Comparison of ENCODE assay signal across 10 cellular contexts in genomic region chr11:111177037-111177988, GRCh38.
DNase-seq lines count a peak whose midpoint lies in the region; ATAC-seq and TF ChIP-seq lines count a peak whose summit lies in the region.
"Had no signal": no experiment of that assay in that cellular context is flagged by ENCODE, and none has a peak within 500 bp of the region (broad histone marks: within the 10 kb centered on the region; RNA-seq: fewer than 3 reads in every experiment).

No MANE protein-coding gene starts in this region.

- H3K27me3 ChIP-seq in Karpas-422 (ENCODE audit: low read length) (no peaks in the 10 kb centered on the region), Caco-2 (replicated peaks; ENCODE audit: control insufficient read depth, insufficient read depth, low read length) (no peaks in the 10 kb centered on the region; the same call in 1 of the 2 replicates)
- H3K27me3 ChIP-seq in CD8-positive, alpha-beta memory T cell (ENCODE audit: insufficient read depth, low read length, poor library complexity, severe bottlenecking), result no peaks in the 10 kb centered on the region

- H3K36me3 Mint-ChIP-seq in CD8-positive, alpha-beta memory T cell, result no peaks in the 10 kb centered on the region
- H3K36me3 Mint-ChIP-seq in Caco-2 (ENCODE audit: insufficient read depth, unreplicated experiment), result no peaks in the 10 kb centered on the region

- H3K36me3 ChIP-seq in Karpas-422 (ENCODE audit: insufficient read depth, low read length) (no peaks in the 10 kb centered on the region), Caco-2 (ENCODE audit: control insufficient read depth, insufficient read depth, low read length) (no peaks in the 10 kb centered on the region)
- H3K36me3 ChIP-seq in CD8-positive, alpha-beta memory T cell (ENCODE audit: insufficient read depth, low read length), result no peaks in the 10 kb centered on the region

- H3K4me3 Mint-ChIP-seq in CD8-positive, alpha-beta memory T cell, result no peak overlapping the region
- H3K4me3 Mint-ChIP-seq in Caco-2 (ENCODE audit: unreplicated experiment), result no peak overlapping the region

- peak overlapping the region; percentile 38 for H3K4me2 ChIP-seq in Karpas-422 (ENCODE audit: low read depth, low read length, poor library complexity, severe bottlenecking)

- peak; percentile 93 for DNase-seq in Karpas-422
- DNase-seq in medulla oblongata (ENCODE audit: extremely low spot score), result peak; percentile 34
- no peak for DNase-seq in central memory CD4-positive, alpha-beta T cell
- no peak for DNase-seq in mesenteric fat pad (ENCODE audit: low spot score)
- no peak for DNase-seq in CD8-positive, alpha-beta memory T cell
- DNase-seq in Caco-2, result no peak
- DNase-seq: cerebellar nuclear complex, NCI-H2227 treated with DMSO at 0.1 percent for 48 hours had no signal

- peaks cover 0 to 2% (median 0%) of the 10 kb centered on the region in 5 donors for H3K9me3 Mint-ChIP-seq in CD8-positive, alpha-beta memory T cell
- H3K9me3 Mint-ChIP-seq in Caco-2 (ENCODE audit: unreplicated experiment), result no peaks in the 10 kb centered on the region

- no peaks in the 10 kb centered on the region for H3K27me3 Mint-ChIP-seq in CD8-positive, alpha-beta memory T cell
- H3K27me3 Mint-ChIP-seq in Caco-2 (ENCODE audit: insufficient read depth, unreplicated experiment), result peaks cover 22% of the 10 kb centered on the region

- POLR2A ChIA-PET in CD8-positive, alpha-beta memory T cell (lab: Charles Lee), result no interaction called here
- POLR2A ChIA-PET in Caco-2 (lab: Charles Lee), result no interaction called here

- H3K9me2 ChIP-seq in Karpas-422 (replicated peaks; ENCODE audit: insufficient read depth, low read length), result no peaks in the 10 kb centered on the region

- CTCF ChIA-PET in CD8-positive, alpha-beta memory T cell (lab: Charles Lee), result no interaction called here
- CTCF ChIA-PET in Caco-2 (lab: Charles Lee), result interaction anchor here (0.7 kb wide), 1 partner anchor 21 kb away, joined by 6 read pairs; no protein-coding TSS in a partner anchor

- no peak for TF ChIP-seq CTCF in Caco-2 (IDR thresholded peaks at IDR 0.05; ENCODE audit: insufficient read depth in 1 of 2, low read depth in 1 of 2, low read length in 1 of 2, severe bottlenecking in 1 of 2, unreplicated experiment in 1 of 2)

- H3K27ac Mint-ChIP-seq in CD8-positive, alpha-beta memory T cell, result no peak overlapping the region
- H3K27ac Mint-ChIP-seq in Caco-2 (ENCODE audit: unreplicated experiment), result no peak overlapping the region

- BruUV-seq in Caco-2 (replicated peaks; lab: Mats Ljungman, UMichigan), result no TSS peak

- no peaks in the 10 kb centered on the region for H4K20me1 ChIP-seq in Karpas-422 (ENCODE audit: insufficient read depth, low read depth, low read length)

- intact Hi-C loops in Caco-2 (cut with micrococcal nuclease; ENCODE audit: unreplicated experiment), result no loop called here

- H3K4me1 ChIP-seq in Karpas-422 (ENCODE audit: low read length) (peaks cover 40% of the 10 kb centered on the region), Caco-2 (no peaks in the 10 kb centered on the region)
- no peaks in the 10 kb centered on the region for H3K4me1 ChIP-seq in CD8-positive, alpha-beta memory T cell (ENCODE audit: insufficient read depth, low read length)

- H3K4me3 ChIP-seq in Karpas-422 (ENCODE audit: low read length) (peak overlapping the region; percentile 1; the same call in 1 of the 2 replicates), Caco-2 (ENCODE audit: low read depth, low read length) (no peak overlapping the region)
- no peak overlapping the region for H3K4me3 ChIP-seq in CD8-positive, alpha-beta memory T cell (ENCODE audit: low read length)

- H3K9ac ChIP-seq in Karpas-422 (ENCODE audit: low read length), result peak overlapping the region; percentile 10; the same call in 1 of the 2 replicates

- ATAC-seq in GM18868 (IDR thresholded peaks at IDR 0.05; ENCODE audit: unreplicated experiment) (peak; percentile 86), HG02678 (IDR thresholded peaks at IDR 0.05; ENCODE audit: unreplicated experiment) (peak; percentile 72)

- H3K4me1 Mint-ChIP-seq in CD8-positive, alpha-beta memory T cell, result no peaks in the 10 kb centered on the region
- no peaks in the 10 kb centered on the region for H3K4me1 Mint-ChIP-seq in Caco-2 (ENCODE audit: low read depth, unreplicated experiment)

- no peaks in the 10 kb centered on the region for H3K79me2 ChIP-seq in Karpas-422 (ENCODE audit: low read length)

- peak overlapping the region; percentile 19 for H2AFZ ChIP-seq in Karpas-422 (ENCODE audit: low read length)

- H3K27ac ChIP-seq in Karpas-422 (ENCODE audit: low read length), result peak overlapping the region; percentile 60
- no peak overlapping the region for H3K27ac ChIP-seq in CD8-positive, alpha-beta memory T cell (ENCODE audit: low read depth, low read length)

- H3K9me3 ChIP-seq in Karpas-422 (ENCODE audit: low read length), result no peaks in the 10 kb centered on the region
- no peaks in the 10 kb centered on the region for H3K9me3 ChIP-seq in CD8-positive, alpha-beta memory T cell (ENCODE audit: low read length)
- no peaks in the 10 kb centered on the region for H3K9me3 ChIP-seq in Caco-2

Comparison
In these comparisons a context has a peak if more than half of its experiments do, and no peak if none do; other contexts are left out.
1. DNase-seq: peak in Karpas-422 (single experiment) and medulla oblongata (single experiment); none in central memory CD4-positive, alpha-beta T cell (single experiment), mesenteric fat pad (single experiment), CD8-positive, alpha-beta memory T cell (0 of 5) and Caco-2 (0 of 2).